10 cellular contexts compared by ENCODE assay signal in genomic region chr14:74610199-74610865, GRCh38. TPM values are rescaled to one million over a fixed set of nuclear protein-coding genes. Genes with fewer than 3 reads are reported as not detected.
DNase-seq lines count a peak whose midpoint lies in the region; ATAC-seq and TF ChIP-seq lines count a peak whose summit lies in the region.
"Had no signal": no experiment of that assay in that cellular context is flagged by ENCODE, and none has a peak within 500 bp of the region (broad histone marks: within the 10 kb centered on the region; RNA-seq: fewer than 3 reads in every experiment).

No MANE protein-coding gene starts in this region.

- no peak overlapping the region for H2AFZ ChIP-seq in SK-N-SH (ENCODE audit: low read depth)

- H3K9ac ChIP-seq in SK-N-SH (peak overlapping the region; percentile 4; the same call in 1 of the 2 replicates), skeletal muscle tissue (ENCODE audit: low read depth in 1 of 3, low read length in 3 of 3) (peak overlapping the region in 1 of 3 donors; percentile 40)

- no peaks in the 10 kb centered on the region for H3K9me3 Mint-ChIP-seq in WTC11

- H3F3A ChIP-seq in SK-N-SH (replicated peaks; ENCODE audit: insufficient read depth) = peaks cover 38% of the 10 kb centered on the region

- H3K9me3 ChIP-seq in SK-N-SH = no peaks in the 10 kb centered on the region
- H3K9me3 ChIP-seq in skeletal muscle tissue (ENCODE audit: control insufficient read depth in 3 of 3, low read length in 3 of 3) = no peaks in the 10 kb centered on the region

- ATAC-seq in SK-N-SH treated with all-trans-retinoic acid at 6 μM for 48 hours (no peak), WTC11 (no peak), GM21381 (IDR thresholded peaks at IDR 0.05; ENCODE audit: unreplicated experiment) (no peak)

- peaks cover 0 to 14% of the 10 kb centered on the region in 2 experiments for H3K36me3 ChIP-seq in SK-N-SH (replicated peaks in 1 of 2; ENCODE audit: control insufficient read depth in 1 of 2, insufficient read depth in 2 of 2, low read length in 1 of 2)
- H3K36me3 ChIP-seq in skeletal muscle tissue (ENCODE audit: control insufficient read depth in 3 of 3, insufficient read depth in 3 of 3, low read length in 3 of 3) = no peaks in the 10 kb centered on the region

- no peak for TF ChIP-seq EP300 in SK-N-SH (IDR thresholded peaks at IDR 0.05; ENCODE audit: borderline replicate concordance in 1 of 2, low read depth in 1 of 2, low read length in 1 of 2)

- H3K4me3 ChIP-seq in SK-N-SH (ENCODE audit: low read depth in 2 of 2, low read length in 1 of 2) (peak overlapping the region; percentile 68 to 73; a peak in 3 of 4 replicates), fibroblast of villous mesenchyme (ENCODE audit: low read depth, low read length) (peak overlapping the region; percentile 74), skeletal muscle tissue (ENCODE audit: low read length in 3 of 3) (peak overlapping the region; percentile 33 to 79 (median 54))

- H3K27me3 ChIP-seq in SK-N-SH (ENCODE audit: insufficient read depth) (no peaks in the 10 kb centered on the region), skeletal muscle tissue (ENCODE audit: control insufficient read depth in 3 of 3, insufficient read depth in 3 of 3, low read length in 3 of 3) (peaks cover 2 to 43% (median 14%) of the 10 kb centered on the region in 3 donors)

- no peaks in the 10 kb centered on the region for H3K36me3 Mint-ChIP-seq in WTC11

- CTCF ChIA-PET in SK-N-SH (lab: Yijun Ruan, JAX) (interaction anchor here (0.8 to 6.4 kb wide), 19 partner anchors 8 to 271 kb away, joined by 3 to 126 read pairs (median 12); partner anchors contain the start of genes ISCA2 and NPC2), WTC11 (lab: Charles Lee) (interaction anchor here (0.6 to 5.9 kb wide), 29 partner anchors 8 to 335 kb away, joined by 3 to 110 read pairs (median 7); partner anchors contain the start of genes ABCD4, ISCA2, NPC2 and YLPM1)

- H3K27ac ChIP-seq in SK-N-SH (ENCODE audit: low read depth in 2 of 2, low read length in 1 of 2) = peak overlapping the region in 1 of 2 experiments; percentile 69; a peak in 1 of 4 replicates
- H3K27ac ChIP-seq in skeletal muscle tissue (ENCODE audit: low read depth, low read length) = no peak overlapping the region

- TF ChIP-seq RAD21 in SK-N-SH (IDR thresholded peaks at IDR 0.05; ENCODE audit: low read length) = no peak

- H4K20me1 ChIP-seq in SK-N-SH (ENCODE audit: insufficient read depth) = peaks cover 16% of the 10 kb centered on the region; the same call in 1 of the 2 replicates

- no peak for DNase-seq in SK-N-SH
- DNase-seq in WTC11 (ENCODE audit: low spot score) = no peak
- no peak for DNase-seq in fibroblast of villous mesenchyme (ENCODE audit: low read depth)
- DNase-seq in GM19238 (ENCODE audit: insufficient read length, low spot score) = no peak
- DNase-seq in NCI-H345 (lab: John Stamatoyannopoulos, UW) = no peak
- DNase-seq: activated CD4-positive, alpha-beta T cell treated with anti-CD3 and anti-CD28 coated beads, Interleukin-2, amount 50 U/mL, for 4 hours; NCI-H1694 had no signal

- WGBS in SK-N-SH (ENCODE audit: low lambda C conversion rate) = 90% methylated on average over 15 of the region's 26 CpGs

- H3K4me1 Mint-ChIP-seq in WTC11 = peaks cover 10% of the 10 kb centered on the region; the same call in 1 of the 2 replicates

- POLR2A ChIA-PET in SK-N-SH (lab: Yijun Ruan, JAX) (no interaction called here), WTC11 (lab: Charles Lee) (no interaction called here)

- H3K27ac Mint-ChIP-seq in WTC11 = no peak overlapping the region

- H3K9me2 ChIP-seq in SK-N-SH = no peaks in the 10 kb centered on the region

- H3K4me3 Mint-ChIP-seq in WTC11 = peak overlapping the region; percentile 69

- peaks cover 98% of the 10 kb centered on the region for H3K79me2 ChIP-seq in SK-N-SH (ENCODE audit: insufficient read depth)

- peak overlapping the region; percentile 93 for H3K4me2 ChIP-seq in SK-N-SH

- TF ChIP-seq CTCF in SK-N-SH (IDR thresholded peaks at IDR 0.05) (no peak), WTC11 (IDR thresholded peaks at IDR 0.05) (no peak), fibroblast of villous mesenchyme (IDR thresholded peaks at IDR 0.05; ENCODE audit: insufficient read depth, low read depth, low read length) (no peak)

- peaks cover 60% of the 10 kb centered on the region for H3K27me3 Mint-ChIP-seq in WTC11 (ENCODE audit: low read depth)

- H3K4me1 ChIP-seq in SK-N-SH (ENCODE audit: control insufficient read depth in 1 of 2, insufficient read depth in 2 of 2, low read depth in 1 of 2, low read length in 1 of 2) = peaks cover 31 to 46% of the 10 kb centered on the region in 2 experiments; a peak in 3 of 4 replicates
- peaks cover 9 to 22% (median 16%) of the 10 kb centered on the region in 3 donors for H3K4me1 ChIP-seq in skeletal muscle tissue (ENCODE audit: control insufficient read depth in 3 of 3, insufficient read depth in 3 of 3, low read length in 3 of 3)

TF ChIP-seq in SK-N-SH, 30 proteins besides CTCF, POLR2A, EP300 and RAD21 (continues in another document):
- TF ChIP-seq GATA2 (CRISPR knock-in tag; IDR thresholded peaks at IDR 0.05) (no peak), NFIC (IDR thresholded peaks at IDR 0.05; ENCODE audit: borderline replicate concordance) (no peak), CHD2 (IDR thresholded peaks at IDR 0.05; ENCODE audit: low read length, partially characterized antibody) (no peak), SIN3A (IDR thresholded peaks at IDR 0.05; ENCODE audit: borderline replicate concordance, low read depth, low read length) (no peak)
- TF ChIP-seq, protein P1, sequence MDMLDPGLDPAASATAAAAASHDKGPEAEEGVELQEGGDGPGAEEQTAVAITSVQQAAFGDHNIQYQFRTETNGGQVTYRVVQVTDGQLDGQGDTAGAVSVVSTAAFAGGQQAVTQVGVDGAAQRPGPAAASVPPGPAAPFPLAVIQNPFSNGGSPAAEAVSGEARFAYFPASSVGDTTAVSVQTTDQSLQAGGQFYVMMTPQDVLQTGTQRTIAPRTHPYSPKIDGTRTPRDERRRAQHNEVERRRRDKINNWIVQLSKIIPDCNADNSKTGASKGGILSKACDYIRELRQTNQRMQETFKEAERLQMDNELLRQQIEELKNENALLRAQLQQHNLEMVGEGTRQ (IDR thresholded peaks at IDR 0.05; ENCODE audit: borderline replicate concordance, low read depth, low read length) = no peak

TF ChIP-seq in SK-N-SH treated with all-trans-retinoic acid at 6 μM for 48 hours, 23 proteins besides CTCF, POLR2A, EP300 and RAD21 (continues in another document):
- TF ChIP-seq BACH2 (CRISPR knock-in tag; IDR thresholded peaks at IDR 0.05; ENCODE audit: borderline replicate concordance) (no peak), ZNF8 (CRISPR knock-in tag; IDR thresholded peaks at IDR 0.05) (no peak), SNAI2 (CRISPR knock-in tag; IDR thresholded peaks at IDR 0.05) (no peak), PATZ1 (CRISPR knock-in tag; IDR thresholded peaks at IDR 0.05; ENCODE audit: borderline replicate concordance) (no peak), ZC3H10 (CRISPR knock-in tag; IDR thresholded peaks at IDR 0.05) (no peak), OSR1 (CRISPR knock-in tag; IDR thresholded peaks at IDR 0.05) (no peak)

TF ChIP-seq in WTC11, 78 proteins besides CTCF, POLR2A, EP300 and RAD21 (continues in another document):
- TF ChIP-seq ZNF219 (CRISPR knock-in tag; IDR thresholded peaks at IDR 0.05; ENCODE audit: borderline replicate concordance) (no peak), OVOL2 (CRISPR knock-in tag; IDR thresholded peaks at IDR 0.05; ENCODE audit: borderline replicate concordance) (no peak), CREB1 (CRISPR knock-in tag; IDR thresholded peaks at IDR 0.05) (no peak), ZNF512 (CRISPR knock-in tag; IDR thresholded peaks at IDR 0.05; ENCODE audit: borderline replicate concordance) (no peak), GRHL2 (CRISPR knock-in tag; IDR thresholded peaks at IDR 0.05; ENCODE audit: insufficient replicate concordance, severe bottlenecking) (no peak), PRDM15 (CRISPR knock-in tag; IDR thresholded peaks at IDR 0.05) (no peak)

RNA-seq across cellular contexts. Expression of gene LTBP2, which starts 1.7 kb away (rescaled TPM):
- polyA plus RNA-seq in SK-N-SH (2012; rRNA removed) = 34.4 and 58.8 TPM in 2 replicates
- polyA plus RNA-seq in SK-N-SH (2012; cell fraction: cytosol; rRNA removed) = 30.9 and 41.3 TPM in 2 replicates
- polyA plus RNA-seq in SK-N-SH (2012; cell fraction: nucleus; rRNA removed) = 136 and 138 TPM in 2 replicates
- total RNA-seq in WTC11 (2021) (1.2 TPM in 3 replicates), fibroblast of villous mesenchyme (210 and 339 TPM in 2 replicates), skeletal muscle tissue (12.0 TPM)

Comparison
In these comparisons a context has a peak if more than half of its experiments do, and no peak if none do; other contexts are left out.
1. RNA of gene LTBP2, which starts 1.7 kb away (total RNA-seq): 210 to 339 TPM in fibroblast of villous mesenchyme; 12.0 TPM in skeletal muscle tissue (single experiment) and 1.2 TPM in WTC11; every median in the first group is over 10 times any median in the second.
2. Peak in every context shown above with its lines, with median percentiles within 50 percentile points of each other: H3K4me3 ChIP-seq.